27 cellular contexts compared by ENCODE assay signal in the genomic region with DNA sequence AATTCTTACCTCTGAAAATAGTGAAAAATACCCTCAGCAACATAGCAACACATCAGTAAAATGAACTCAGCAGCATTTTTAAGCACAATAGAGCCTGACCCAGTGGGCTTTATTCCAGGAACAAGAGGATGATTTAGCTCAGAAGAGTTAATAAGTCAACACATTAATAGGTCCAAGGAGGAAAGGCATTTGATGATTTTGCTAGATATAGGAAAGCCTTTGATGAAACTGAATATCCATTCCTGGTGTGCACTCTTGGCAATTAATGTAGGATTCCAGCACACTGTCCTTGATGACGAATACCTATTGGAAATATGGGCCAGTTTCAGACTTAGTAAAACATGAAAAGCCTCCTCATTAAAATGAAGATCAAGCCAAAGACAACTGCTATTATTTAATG. TPM values are rescaled to one million over a fixed set of nuclear protein-coding genes. Genes with fewer than 3 reads are reported as not detected.
"Had no signal": no experiment of that assay in that cellular context is flagged by ENCODE, and none has a peak within 500 bp of the region (broad histone marks: within the 10 kb centered on the region; RNA-seq: fewer than 3 reads in every experiment).

No MANE protein-coding gene starts in this region.

- H3K9me3 ChIP-seq: MG63 had no signal

- ATAC-seq: activated CD8-positive, alpha-beta memory T cell treated with anti-CD3 and anti-CD28 coated beads, Interleukin-2, amount 10 ng/mL, durations not matched to agents 7 days and 5 days; activated naive CD8-positive, alpha-beta T cell treated with anti-CD3 and anti-CD28 coated beads, Interleukin-2, amount 50 U/mL, for 24 hours; T-cell had no signal

- H3K9me3 Mint-ChIP-seq: activated B cell treated with CpG ODN at 0.5 μM for 24 hours; activated CD4-positive, alpha-beta T cell treated with anti-CD3 and anti-CD28 coated beads, Interleukin-2, amount 10 ng/mL, durations not matched to agents 24 days and 14 days; activated naive CD4-positive, alpha-beta T cell treated with anti-CD3 and anti-CD28 coated beads, Interleukin-2, amount 50 U/mL, for 24 hours; activated naive CD8-positive, alpha-beta T cell treated with anti-CD3 and anti-CD28 coated beads, Interleukin-2, amount 50 U/mL, for 24 hours; activated T-cell treated with anti-CD3 and anti-CD28 coated beads, Interleukin-2, amount 50 U/mL, for 24 hours; activated T-helper 1 cell treated with anti-CD3 and anti-CD28 coated beads, Interleukin-12 subunit alpha, Interleukin-12 subunit beta, Interleukin-2, Interleukin-4 antibody, amounts not matched to agents 30 ng/mL and 10 ng/mL and 1 ng/mL, durations not matched to agents 14 hours and 24 hours and 36 hours; T-cell had no signal

- H2AFZ ChIP-seq: PC-9 had no signal

- H3K4me3 Mint-ChIP-seq: activated B cell treated with CpG ODN at 0.5 μM for 24 hours; activated CD4-positive, alpha-beta T cell treated with anti-CD3 and anti-CD28 coated beads, Interleukin-2, amount 10 ng/mL, durations not matched to agents 24 days and 14 days; activated CD8-positive, alpha-beta memory T cell treated with anti-CD3 and anti-CD28 coated beads, Interleukin-2, amount 10 ng/mL, durations not matched to agents 7 days and 5 days; activated naive CD4-positive, alpha-beta T cell treated with anti-CD3 and anti-CD28 coated beads, Interleukin-2, amount 50 U/mL, for 24 hours; activated naive CD8-positive, alpha-beta T cell treated with anti-CD3 and anti-CD28 coated beads, Interleukin-2, amount 50 U/mL, for 24 hours; activated T-cell treated with anti-CD3 and anti-CD28 coated beads, Interleukin-2, amount 50 U/mL, for 24 hours; activated T-helper 1 cell treated with anti-CD3 and anti-CD28 coated beads, Interleukin-12 subunit alpha, Interleukin-12 subunit beta, Interleukin-2, Interleukin-4 antibody, amounts not matched to agents 30 ng/mL and 10 ng/mL and 1 ng/mL, durations not matched to agents 14 hours and 24 hours and 36 hours; brain; T-cell had no signal

- H3K27ac Mint-ChIP-seq: activated B cell treated with CpG ODN at 0.5 μM for 24 hours; activated CD8-positive, alpha-beta memory T cell treated with anti-CD3 and anti-CD28 coated beads, Interleukin-2, amount 10 ng/mL, durations not matched to agents 7 days and 5 days; activated naive CD4-positive, alpha-beta T cell treated with anti-CD3 and anti-CD28 coated beads, Interleukin-2, amount 50 U/mL, for 24 hours; activated T-cell treated with anti-CD3 and anti-CD28 coated beads, Interleukin-2, amount 50 U/mL, for 24 hours; activated T-helper 1 cell treated with anti-CD3 and anti-CD28 coated beads, Interleukin-12 subunit alpha, Interleukin-12 subunit beta, Interleukin-2, Interleukin-4 antibody, amounts not matched to agents 30 ng/mL and 10 ng/mL and 1 ng/mL, durations not matched to agents 14 hours and 24 hours and 36 hours had no signal

- H3K36me3 Mint-ChIP-seq: activated naive CD4-positive, alpha-beta T cell treated with anti-CD3 and anti-CD28 coated beads, Interleukin-2, amount 50 U/mL, for 24 hours; brain; T-cell had no signal

- H3K4me2 ChIP-seq: PC-9 had no signal

- H3K27ac ChIP-seq: PC-9 had no signal

- H3K27me3 ChIP-seq: MG63 had no signal

- H3K4me3 ChIP-seq: MG63, PC-9 had no signal

- DNase-seq: activated B cell treated with CpG ODN at 0.5 μM for 24 hours; activated CD4-positive, alpha-beta T cell treated with anti-CD3 and anti-CD28 coated beads for 1 hour; activated CD4-positive, alpha-beta T cell treated with anti-CD3 and anti-CD28 coated beads, Interleukin-2, amount 10 ng/mL, durations not matched to agents 24 days and 14 days; activated CD8-positive, alpha-beta memory T cell treated with anti-CD3 and anti-CD28 coated beads, Interleukin-2, amount 10 ng/mL, durations not matched to agents 7 days and 5 days; activated effector memory CD4-positive, alpha-beta T cell treated with Interleukin-2 at 50 U/mL for 16 hours; activated naive CD4-positive, alpha-beta T cell; activated naive CD8-positive, alpha-beta T cell treated with anti-CD3 and anti-CD28 coated beads, Interleukin-2, amount 50 U/mL, for 24 hours; activated T-cell treated with anti-CD3 and anti-CD28 coated beads, Interleukin-2, amount 50 U/mL, for 24 hours; amygdala; KG1; MG63; MV-4-11; NCI-H1092 treated with DMSO at 0.1 percent for 48 hours; NCI-H1436; NCI-H1694 treated with DMSO at 0.1 percent for 48 hours; NCI-H2029 treated with DMSO at 0.1 percent for 48 hours; NCI-H510A treated with DMSO at 0.1 percent for 48 hours; NCI-H69; PC-9; SIG-M5; T-helper 2 cell; T1000 had no signal

- H3K36me3 ChIP-seq: MG63 had no signal

RNA-seq across cellular contexts. Expression of a gene that starts 42.5 kb away (rescaled TPM):
- total RNA-seq: LHCN-M2 had no signal
